Comparison of ENCODE assay signal across 9 cellular contexts in genomic region chrX:20217279-20217678, GRCh38. TPM values are rescaled to one million over a fixed set of nuclear protein-coding genes. Genes with fewer than 3 reads are reported as not detected.
DNase-seq lines count a peak whose midpoint lies in the region; ATAC-seq and TF ChIP-seq lines count a peak whose summit lies in the region.
"Had no signal": no experiment of that assay in that cellular context is flagged by ENCODE, and none has a peak within 500 bp of the region (broad histone marks: within the 10 kb centered on the region; RNA-seq: fewer than 3 reads in every experiment).

No MANE protein-coding gene starts in this region.

- no peak overlapping the region for H3K14ac ChIP-seq in IMR-90 (replicated peaks; ENCODE audit: low read depth, low read length)

- H3K27ac ChIP-seq in IMR-90 (ENCODE audit: insufficient read depth, low read length), result no peak overlapping the region
- H3K27ac ChIP-seq: sigmoid colon had no signal

- H2BK15ac ChIP-seq in IMR-90 (ENCODE audit: low read depth, low read length), result no peak overlapping the region

- dilution Hi-C loops in IMR-90 (cut with HindIII; ENCODE audit: low sequenced_read_pairs, unreplicated experiment), result no loop called here

- H4K8ac ChIP-seq in IMR-90 (ENCODE audit: low read depth in 2 of 2, low read length in 2 of 2), result no peak overlapping the region

- peak; percentile 44 for ATAC-seq in IMR-90 (ENCODE audit: low read depth)
- no peak for ATAC-seq in GM19023 (IDR thresholded peaks at IDR 0.05; ENCODE audit: unreplicated experiment)
- ATAC-seq in natural killer cell, result no peak

- H3K9ac ChIP-seq in IMR-90 (ENCODE audit: low read depth, low read length) (no peak overlapping the region), adipocyte (ENCODE audit: low read length) (no peak overlapping the region)

- H3K4me2 ChIP-seq in IMR-90 (ENCODE audit: low read depth, low read length), result no peak overlapping the region

- H3K4me3 Mint-ChIP-seq in natural killer cell, result no peak overlapping the region

- POLR2A ChIA-PET in IMR-90 (lab: Charles Lee; ENCODE audit: unreplicated experiment), result no interaction called here

- H3K36me3 Mint-ChIP-seq in natural killer cell, result no peaks in the 10 kb centered on the region

- no peaks in the 10 kb centered on the region for H3K9me3 ChIP-seq in IMR-90 (ENCODE audit: control insufficient read depth, insufficient read depth, low read length)
- H3K9me3 ChIP-seq in adipocyte (ENCODE audit: control insufficient read depth, low read length), result no peaks in the 10 kb centered on the region
- H3K9me3 ChIP-seq: sigmoid colon had no signal

- H3K4me1 Mint-ChIP-seq in natural killer cell, result peaks cover 37 to 40% of the 10 kb centered on the region in 2 donors

- H4K91ac ChIP-seq in IMR-90 (ENCODE audit: insufficient read depth, low read depth, low read length), result no peak overlapping the region

- no peak overlapping the region for H2AFZ ChIP-seq in IMR-90 (replicated peaks; ENCODE audit: low read length, poor library complexity)

- H2BK20ac ChIP-seq in IMR-90 (ENCODE audit: low read depth, low read length), result no peak overlapping the region

- H2AK5ac ChIP-seq in IMR-90 (ENCODE audit: low read depth, low read length), result no peak overlapping the region

- no CpG with 5 or more reads among the region's 1 CpG for WGBS in IMR-90 (ENCODE audit: extremely low coverage in 2 of 2, insufficient read length in 1 of 2), 2 experiments

- TF ChIP-seq CTCF in IMR-90 (conservative IDR thresholded peaks at IDR 0.05; ENCODE audit: low read depth, low read length), result no peak
- no peak for TF ChIP-seq CTCF in natural killer cell (IDR thresholded peaks at IDR 0.05)

- H3K56ac ChIP-seq in IMR-90 (ENCODE audit: extremely low read depth, insufficient read depth, low read length), result no peak overlapping the region

- CTCF ChIA-PET in IMR-90 (lab: Yijun Ruan, JAX), result interaction anchor here (0.9 kb wide), 1 partner anchor 313 kb away, joined by 3 read pairs; no protein-coding TSS in a partner anchor

- no peaks in the 10 kb centered on the region for H3K9me3 Mint-ChIP-seq in natural killer cell

- H3K36me3 ChIP-seq in IMR-90 (ENCODE audit: control insufficient read depth, insufficient read depth, low read length), result 0 out of 2 replicates have a peak, but pooled peaks cover under 1% of the 10 kb centered on the region
- H3K36me3 ChIP-seq in adipocyte (ENCODE audit: control insufficient read depth, insufficient read depth, low read length, severe bottlenecking), result no peaks in the 10 kb centered on the region
- H3K36me3 ChIP-seq: sigmoid colon had no signal

- H4K20me1 ChIP-seq in IMR-90 (ENCODE audit: insufficient read depth, low read length), result no peaks in the 10 kb centered on the region

- H3K27ac Mint-ChIP-seq in natural killer cell, result peak overlapping the region in 1 of 2 donors; percentile 58

- H3K4me1 ChIP-seq in IMR-90 (ENCODE audit: control insufficient read depth, insufficient read depth, low read length) (peaks cover 2% of the 10 kb centered on the region; the same call in 1 of the 2 replicates), adipocyte (ENCODE audit: control insufficient read depth, insufficient read depth, low read length) (peaks cover 25% of the 10 kb centered on the region)
- H3K4me1 ChIP-seq: sigmoid colon had no signal

- no peak overlapping the region for H3K4ac ChIP-seq in IMR-90 (ENCODE audit: low read depth, low read length)

- H2BK5ac ChIP-seq in IMR-90 (ENCODE audit: low read depth, low read length, poor library complexity, severe bottlenecking), result no peak overlapping the region

- BruUV-seq in IMR-90 (replicated peaks; lab: Mats Ljungman, UMichigan), result no TSS peak

- peaks cover 0 to 18% of the 10 kb centered on the region in 2 donors for H3K27me3 Mint-ChIP-seq in natural killer cell (ENCODE audit: low read depth in 2 of 2)

- DNase-seq in CD1c-positive myeloid dendritic cell (ENCODE audit: extremely low spot score) (peak; percentile 21), IMR-90 (peak; percentile 78), adipocyte (ENCODE audit: low read depth) (peak; percentile 74), kidney glomerular epithelial cell (lab: John Stamatoyannopoulos, UW) (peak; percentile 4), iPS-NIHi7 (ENCODE audit: extremely low spot score) (no peak), natural killer cell (no peak), T-helper 2 cell (no peak)
- DNase-seq: sigmoid colon had no signal

- intact Hi-C loops in IMR-90 (cut with micrococcal nuclease) (no loop called here), natural killer cell (cut with micrococcal nuclease) (no loop called here)

- no peak overlapping the region for H2BK120ac ChIP-seq in IMR-90 (ENCODE audit: low read depth, low read length)

- H2AK9ac ChIP-seq in IMR-90 (replicated peaks; ENCODE audit: low read depth, low read length, poor library complexity), result no peak overlapping the region

- H3K4me3 ChIP-seq in IMR-90 (ENCODE audit: insufficient read depth, low read depth, low read length) (no peak overlapping the region), adipocyte (ENCODE audit: low read length) (no peak overlapping the region)

- no peak for TF ChIP-seq RAD21 in IMR-90 (IDR thresholded peaks at IDR 0.05; ENCODE audit: low read length)

- no peak for TF ChIP-seq POLR2A in IMR-90 (IDR thresholded peaks at IDR 0.05; ENCODE audit: low read depth, low read length)

- H3K9me1 ChIP-seq in IMR-90 (ENCODE audit: insufficient read depth, low read length), result no peaks in the 10 kb centered on the region

- in situ Hi-C loops in IMR-90 (cut with MboI; ENCODE audit: low sequenced_read_pairs), result no loop called here

- H3K18ac ChIP-seq in IMR-90 (ENCODE audit: low read depth, low read length), result no peak overlapping the region

- no peak overlapping the region for H4K5ac ChIP-seq in IMR-90 (ENCODE audit: low read depth, low read length)

- peaks cover 0 to 12% of the 10 kb centered on the region in 2 experiments; a peak in 2 of 4 replicates for H3K79me1 ChIP-seq in IMR-90 (ENCODE audit: low read depth in 1 of 2, low read length in 2 of 2)

- no peaks in the 10 kb centered on the region for H3K27me3 ChIP-seq in IMR-90 (ENCODE audit: control insufficient read depth, insufficient read depth, low read length)
- no peaks in the 10 kb centered on the region for H3K27me3 ChIP-seq in adipocyte (replicated peaks; ENCODE audit: control insufficient read depth, insufficient read depth, low read length)
- H3K27me3 ChIP-seq: sigmoid colon had no signal

- H3K23ac ChIP-seq in IMR-90 (ENCODE audit: low read depth, low read length), result no peak overlapping the region

TF ChIP-seq in IMR-90, 13 proteins besides CTCF, POLR2A, EP300 and RAD21:
- TF ChIP-seq ELK1 (IDR thresholded peaks at IDR 0.05; ENCODE audit: borderline replicate concordance, low read depth, low read length) (no peak), NFE2L2 (IDR thresholded peaks at IDR 0.05; ENCODE audit: low read depth, low read length) (no peak), CHD1 (IDR thresholded peaks at IDR 0.05; ENCODE audit: low read depth, low read length) (no peak), RFX5 (IDR thresholded peaks at IDR 0.05; ENCODE audit: low read depth, low read length) (no peak), MXI1 (IDR thresholded peaks at IDR 0.05; ENCODE audit: borderline replicate concordance, low read depth, low read length) (no peak), BHLHE40 (IDR thresholded peaks at IDR 0.05; ENCODE audit: low read depth, low read length) (no peak), CEBPB (IDR thresholded peaks at IDR 0.05; ENCODE audit: low read depth, low read length) (no peak), MAZ (IDR thresholded peaks at IDR 0.05; ENCODE audit: borderline replicate concordance, low read depth, low read length) (no peak), SMC3 (IDR thresholded peaks at IDR 0.05; ENCODE audit: low read depth, low read length) (no peak), USF2 (IDR thresholded peaks at IDR 0.05; ENCODE audit: low read depth, low read length) (no peak), RCOR1 (IDR thresholded peaks at IDR 0.05; ENCODE audit: insufficient replicate concordance, low read length) (no peak), MAFK (IDR thresholded peaks at IDR 0.05; ENCODE audit: low read depth, low read length) (no peak), FOS (IDR thresholded peaks at IDR 0.05; ENCODE audit: low read depth, low read length) (no peak)

RNA-seq across cellular contexts. Expression of gene RPS6KA3, which starts 49.4 kb away (rescaled TPM):
- total RNA-seq in IMR-90 (2012; rRNA removed) (43.9 and 51.1 TPM in 2 replicates), natural killer cell (10 to 100 TPM; 62.1 to 82.9 (median 79.4) TPM)
- polyA plus RNA-seq in IMR-90 (2012; rRNA removed), result 17.2 and 20.8 TPM in 2 replicates
- 4.6 and 6.2 TPM in 2 replicates for polyA plus RNA-seq in IMR-90 (2012; cell fraction: cytosol; rRNA removed)
- polyA plus RNA-seq in IMR-90 (2012; cell fraction: nucleus; rRNA removed; ENCODE audit: low replicate concordance), result 2.7 and 16.8 TPM in 2 replicates

Comparison
In these comparisons a context has a peak if more than half of its experiments do, and no peak if none do; other contexts are left out.
1. DNase-seq: peak in CD1c-positive myeloid dendritic cell (single experiment), IMR-90 (single experiment), adipocyte (single experiment) and kidney glomerular epithelial cell (single experiment); none in iPS-NIHi7 (single experiment), natural killer cell (single experiment) and T-helper 2 cell (0 of 5).